ENCODE assay signal across 16 cellular contexts in genomic region chr2:176161817-176162626, GRCh38. TPM values are rescaled to one million over a fixed set of nuclear protein-coding genes. Genes with fewer than 3 reads are reported as not detected.
DNase-seq lines count a peak whose midpoint lies in the region; ATAC-seq and TF ChIP-seq lines count a peak whose summit lies in the region.
"Had no signal": no experiment of that assay in that cellular context is flagged by ENCODE, and none has a peak within 500 bp of the region (broad histone marks: within the 10 kb centered on the region; RNA-seq: fewer than 3 reads in every experiment).

No MANE protein-coding gene starts in this region.

- peaks cover 10% of the 10 kb centered on the region for H3K36me3 ChIP-seq in A673 (ENCODE audit: insufficient read depth, low read length, poor library complexity, severe bottlenecking)
- no peaks in the 10 kb centered on the region for H3K36me3 ChIP-seq in HUES6 (ENCODE audit: control insufficient read depth, insufficient read depth, low read length)
- H3K36me3 ChIP-seq: upper lobe of right lung had no signal

- H3K9me3 ChIP-seq in A673 (ENCODE audit: low read depth, low read length, poor library complexity, severe bottlenecking) (no peaks in the 10 kb centered on the region), HUES6 (ENCODE audit: control insufficient read depth, insufficient read depth, low read depth, low read length) (no peaks in the 10 kb centered on the region)
- H3K9me3 ChIP-seq: upper lobe of right lung had no signal

- no peak for ATAC-seq in HG02970 (IDR thresholded peaks at IDR 0.05; ENCODE audit: low FRiP score, unreplicated experiment)
- ATAC-seq: upper lobe of right lung had no signal

- CTCF ChIA-PET in A673 (lab: Charles Lee): interaction anchor here (1.1 kb wide), 1 partner anchor 986 kb away, joined by 3 read pairs; no protein-coding TSS in a partner anchor

- peaks cover 22% of the 10 kb centered on the region for H3K27me3 Mint-ChIP-seq in nephron (ENCODE audit: low read depth)

- H3K4me1 Mint-ChIP-seq in nephron: peaks cover 74% of the 10 kb centered on the region

- H3K9ac ChIP-seq in HUES6 (ENCODE audit: low read length): peak overlapping the region; percentile 53

- H3K4me3 ChIP-seq in A673 (ENCODE audit: low read depth, low read length, poor library complexity, severe bottlenecking) (no peak overlapping the region), HUES6 (ENCODE audit: low read depth, low read length) (no peak overlapping the region)
- H3K4me3 ChIP-seq: upper lobe of right lung had no signal

- no peak for TF ChIP-seq CTCF in A673 (conservative IDR thresholded peaks at IDR 0.05; ENCODE audit: low read depth, low read length)
- TF ChIP-seq CTCF in nephron (IDR thresholded peaks at IDR 0.05; ENCODE audit: unreplicated experiment in 3 of 3): no peak

- peaks cover 25% of the 10 kb centered on the region for H3K4me1 ChIP-seq in A673 (ENCODE audit: insufficient read depth, low read length, poor library complexity, severe bottlenecking)
- peaks cover 40% of the 10 kb centered on the region for H3K4me1 ChIP-seq in HUES6 (ENCODE audit: control insufficient read depth, insufficient read depth, low read length)

- POLR2A ChIA-PET in A673 (lab: Charles Lee; ENCODE audit: low non-redundant PET): no interaction called here

- peaks cover 17% of the 10 kb centered on the region for H3K36me3 Mint-ChIP-seq in nephron (ENCODE audit: low read depth)

- H3K27ac Mint-ChIP-seq in nephron: peak overlapping the region; percentile 95 to 99 (median 99)

- peak overlapping the region; percentile 84 to 89 (median 88) for H3K4me3 Mint-ChIP-seq in nephron

- no TSS peak for BruUV-seq in A673 (replicated peaks; lab: Mats Ljungman, UMichigan)

- intact Hi-C loops in A673 (cut with micrococcal nuclease; ENCODE audit: unreplicated experiment): no loop called here

- H3K9me3 Mint-ChIP-seq in nephron: no peaks in the 10 kb centered on the region

- H3K27me3 ChIP-seq in A673 (replicated peaks; ENCODE audit: insufficient read depth, low read depth, low read length, poor library complexity) (no peaks in the 10 kb centered on the region), HUES6 (ENCODE audit: control insufficient read depth, insufficient read depth, low read length) (peaks cover 100% of the 10 kb centered on the region)

- DNase-seq in A673 (ENCODE audit: low spot score) (peak; percentile 38), epidermal melanocyte (ENCODE audit: insufficient read length, low spot score) (peak; percentile 74), NCI-H69 (lab: John Stamatoyannopoulos, UW) (no peak), HuH-7.5 (ENCODE audit: low spot score) (no peak)
- DNase-seq in stimulated activated CD4-positive, alpha-beta T cell treated with anti-CD3 and anti-CD28 coated beads, Interleukin-2, amount 100 ng/mL, for 48 hours: no peak
- DNase-seq: activated CD4-positive, alpha-beta T cell treated with anti-CD3 and anti-CD28 coated beads, Interleukin-2, amount 50 U/mL, for 48 hours; aorta; DMS 273 treated with DMSO at 0.1 percent for 48 hours; NCI-H187 treated with DMSO at 0.1 percent for 48 hours; NCI-H526 treated with DMSO at 0.1 percent for 48 hours; occipital lobe; SHP77 treated with DMSO at 0.1 percent for 48 hours; upper lobe of right lung had no signal

- peak overlapping the region; percentile 7 for H3K27ac ChIP-seq in A673 (ENCODE audit: low read depth, low read length, poor library complexity, severe bottlenecking)
- no peak overlapping the region for H3K27ac ChIP-seq in HUES6 (ENCODE audit: low read depth, low read length)
- H3K27ac ChIP-seq: upper lobe of right lung had no signal

RNA-seq across cellular contexts. Expression of gene HOXD3, which starts 4.9 kb away (rescaled TPM):
- 41.3 and 53.0 TPM in 2 replicates for total RNA-seq in A673 (2021)
- total RNA-seq: occipital lobe had no signal

RNA-seq across cellular contexts. Expression of gene HOXD4, which starts 10.7 kb away (rescaled TPM):
- total RNA-seq in A673 (2021): 30.8 and 34.3 TPM in 2 replicates
- total RNA-seq: occipital lobe had no signal

RNA-seq across cellular contexts. Expression of gene HOXD1, which starts 26.4 kb away (rescaled TPM):
- total RNA-seq in A673 (2021): not detected in 2 replicates
- total RNA-seq: occipital lobe had no signal

RNA-seq across cellular contexts. Expression of gene HOXD8, which starts 32.5 kb away (rescaled TPM):
- 56.8 and 61.9 TPM in 2 replicates for total RNA-seq in A673 (2021)
- total RNA-seq: occipital lobe had no signal

RNA-seq across cellular contexts. Expression of gene HOXD9, which starts 39.5 kb away (rescaled TPM):
- 63.0 and 64.9 TPM in 2 replicates for total RNA-seq in A673 (2021)
- total RNA-seq: occipital lobe had no signal

Comparison
In these comparisons a context has a peak if more than half of its experiments do, and no peak if none do; other contexts are left out.
1. DNase-seq: peak in A673 (single experiment) and epidermal melanocyte (single experiment); none in NCI-H69 (single experiment), stimulated activated CD4-positive, alpha-beta T cell treated with anti-CD3 and anti-CD28 coated beads, Interleukin-2, amount 100 ng/mL, for 48 hours (0 of 2) and HuH-7.5 (single experiment).